Comparison of ENCODE assay signal across 1 cellular context in genomic region chr17:60421273-60422161, GRCh38.
A peak's percentile ranks its signal among the peaks of the same experiment; 100 is the strongest.
TF ChIP-seq lines count a peak whose summit lies in the region.

No MANE protein-coding gene starts in this region.

TF ChIP-seq in A549, 52 proteins besides CTCF, POLR2A, EP300 and RAD21 (continued from another document):
- no peak; the same call in 1 of the 2 replicates for TF ChIP-seq GATA3 (IDR thresholded peaks at IDR 0.05; ENCODE audit: borderline replicate concordance)
- TF ChIP-seq JUN (IDR thresholded peaks at IDR 0.05): peak in 1 of 2 experiments; percentile 52; a peak in 1 of 5 replicates
- TF ChIP-seq RARB (CRISPR knock-in tag; IDR thresholded peaks at IDR 0.05): no peak
- no peak for TF ChIP-seq POLR2AphosphoS2 (conservative IDR thresholded peaks at IDR 0.05; ENCODE audit: low read length)
- TF ChIP-seq MAFK (IDR thresholded peaks at IDR 0.05; ENCODE audit: partially characterized antibody): no peak
- no peak for TF ChIP-seq ELK1 (IDR thresholded peaks at IDR 0.05; ENCODE audit: low read depth, low read length)
- TF ChIP-seq ATOH8 (CRISPR knock-in tag; IDR thresholded peaks at IDR 0.05; ENCODE audit: low read depth): no peak
- no peak for TF ChIP-seq HDAC2 (IDR thresholded peaks at IDR 0.05)
- TF ChIP-seq CBX8 (IDR thresholded peaks at IDR 0.05): no peak
- peak; percentile 14; the same call in 1 of the 2 replicates for TF ChIP-seq MYC (IDR thresholded peaks at IDR 0.05; ENCODE audit: borderline replicate concordance, low read length)
- no peak for TF ChIP-seq KDM1A (IDR thresholded peaks at IDR 0.05; ENCODE audit: low read depth)
- TF ChIP-seq SMC3 (IDR thresholded peaks at IDR 0.05): peak; percentile 94
- TF ChIP-seq REST (IDR thresholded peaks at IDR 0.05): no peak
- no peak for TF ChIP-seq EHF (CRISPR knock-in tag; IDR thresholded peaks at IDR 0.05)
- TF ChIP-seq TFCP2L1 (CRISPR knock-in tag; IDR thresholded peaks at IDR 0.05): no peak
- TF ChIP-seq MAZ (IDR thresholded peaks at IDR 0.05; ENCODE audit: borderline replicate concordance, low read depth, low read length): peak; percentile 30; the same call in 1 of the 2 replicates
- TF ChIP-seq CHD4 (IDR thresholded peaks at IDR 0.05; ENCODE audit: borderline replicate concordance): no peak
- no peak for TF ChIP-seq RCOR1 (IDR thresholded peaks at IDR 0.05; ENCODE audit: low read depth, low read length)
- TF ChIP-seq TP53 (CRISPR knock-in tag; IDR thresholded peaks at IDR 0.05): no peak
- TF ChIP-seq, protein P1, sequence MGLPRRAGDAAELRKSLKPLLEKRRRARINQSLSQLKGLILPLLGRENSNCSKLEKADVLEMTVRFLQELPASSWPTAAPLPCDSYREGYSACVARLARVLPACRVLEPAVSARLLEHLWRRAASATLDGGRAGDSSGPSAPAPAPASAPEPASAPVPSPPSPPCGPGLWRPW (IDR thresholded peaks at IDR 0.05): no peak
- TF ChIP-seq HMGXB4 (CRISPR knock-in tag; IDR thresholded peaks at IDR 0.05; ENCODE audit: borderline replicate concordance): peak; percentile 98
- TF ChIP-seq BHLHE40 (IDR thresholded peaks at IDR 0.05; ENCODE audit: low read depth, low read length): no peak
- TF ChIP-seq MAX (IDR thresholded peaks at IDR 0.05): peak; percentile 84
- TF ChIP-seq FOXS1 (CRISPR knock-in tag; IDR thresholded peaks at IDR 0.05): no peak
- no peak for TF ChIP-seq FOSB (CRISPR knock-in tag; IDR thresholded peaks at IDR 0.05)
- peak; percentile 67; the same call in 1 of the 2 replicates for TF ChIP-seq PHF8 (IDR thresholded peaks at IDR 0.05; ENCODE audit: borderline replicate concordance, low read depth)
- 0 out of 2 replicates have a peak, but pooled peaks have one; percentile 43 for TF ChIP-seq RNF2 (IDR thresholded peaks at IDR 0.05; ENCODE audit: borderline replicate concordance, low read depth)
- TF ChIP-seq NR3C1 (IDR thresholded peaks at IDR 0.05): no peak
- TF ChIP-seq NPAS2 (CRISPR knock-in tag; IDR thresholded peaks at IDR 0.05; ENCODE audit: borderline replicate concordance): no peak
